Comparison of ENCODE assay signal across 8 cellular contexts in the genomic region with DNA sequence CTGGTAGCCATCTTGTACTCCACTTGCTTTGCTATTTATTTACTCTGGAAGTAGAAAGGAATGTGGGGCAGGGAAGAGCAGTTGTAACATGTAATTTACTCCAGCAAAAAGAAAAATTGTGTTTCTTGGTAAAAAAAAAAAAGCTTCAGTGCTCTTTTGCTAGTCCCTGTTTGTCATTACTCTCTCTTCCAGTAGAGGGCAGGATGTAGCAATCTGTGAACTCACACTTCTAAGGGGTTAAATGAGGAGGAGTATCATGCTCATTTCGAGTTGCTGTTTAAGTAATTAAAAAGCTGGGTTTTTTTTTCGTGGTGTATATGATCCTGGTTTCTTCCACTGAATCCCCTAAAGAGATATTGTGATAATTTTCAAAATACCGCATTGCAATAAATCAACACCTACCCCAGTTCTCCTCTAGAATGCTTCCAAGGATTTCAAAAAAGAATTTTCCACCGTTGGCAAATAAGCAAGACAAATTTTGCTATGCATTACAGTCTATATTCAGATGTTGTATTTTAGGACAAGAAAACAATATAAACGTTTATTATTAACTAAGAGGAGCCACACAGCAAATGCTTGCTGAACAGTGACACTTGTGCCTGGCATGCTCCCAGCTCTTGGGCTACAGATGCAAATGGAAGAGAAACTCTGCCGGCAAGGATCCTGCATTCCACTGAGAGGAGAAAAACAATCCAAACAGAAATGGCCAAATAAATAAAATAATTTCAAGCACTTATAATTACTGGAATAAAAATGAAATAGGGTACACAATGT.
DNase-seq lines count a peak whose midpoint lies in the region; ATAC-seq and TF ChIP-seq lines count a peak whose summit lies in the region.

No MANE protein-coding gene starts in this region.

- no peaks in the 10 kb centered on the region for H3K9me3 ChIP-seq in AG04450 (ENCODE audit: control insufficient read depth, insufficient read depth, low read length)
- no peaks in the 10 kb centered on the region for H3K9me3 ChIP-seq in NT2/D1 (ENCODE audit: insufficient read depth, low read length)
- H3K9me3 ChIP-seq in endodermal cell (ENCODE audit: control insufficient read depth, low read length), result no peaks in the 10 kb centered on the region

- H3K4me1 Mint-ChIP-seq in endodermal cell (peaks cover 48% of the 10 kb centered on the region), nephron progenitor cell (peaks cover 10% of the 10 kb centered on the region)

- DNase-seq in AG04450 (ENCODE audit: low read depth, low spot score) (no peak), HPDE6-E6E7 (ENCODE audit: extremely low spot score) (peak; percentile 11), NT2/D1 (ENCODE audit: low read depth, low spot score) (peak; percentile 47), endodermal cell (no peak), nephron progenitor cell (peak; percentile 34), NK-92 (lab: John Stamatoyannopoulos, UW; ENCODE audit: unreplicated experiment) (no peak)
- no peak for DNase-seq in central memory CD4-positive, alpha-beta T cell

- CTCF ChIA-PET in AG04450 (lab: Charles Lee), result interaction anchor here (0.6 to 1.8 kb wide), 9 partner anchors 10 to 482 kb away, joined by 3 to 10 read pairs (median 3); no protein-coding TSS in a partner anchor

- 66% methylated on average over 5 of the region's 6 CpGs; no CpG with 5 or more reads in 1 of the 2 experiments for WGBS in endodermal cell (ENCODE audit: insufficient coverage in 1 of 2, insufficient read length in 1 of 2), 2 experiments

- H3K36me3 ChIP-seq in NT2/D1 (ENCODE audit: insufficient read depth, insufficient read length, low read length) (no peaks in the 10 kb centered on the region), endodermal cell (ENCODE audit: control insufficient read depth, insufficient read depth, low read length) (no peaks in the 10 kb centered on the region)

- H3K27me3 ChIP-seq in AG04450 (ENCODE audit: control insufficient read depth, insufficient read depth, low read length) (no peaks in the 10 kb centered on the region), NT2/D1 (ENCODE audit: insufficient read depth, insufficient read length) (no peaks in the 10 kb centered on the region), endodermal cell (ENCODE audit: control insufficient read depth, insufficient read depth, low read length, poor library complexity, severe bottlenecking) (peaks cover 18% of the 10 kb centered on the region)

- POLR2A ChIA-PET in AG04450 (lab: Yijun Ruan, JAX), result no interaction called here

- H3K9ac ChIP-seq in NT2/D1 (ENCODE audit: insufficient read length, low read depth) (no peak overlapping the region), endodermal cell (ENCODE audit: extremely low read depth, low read length, poor library complexity, severe bottlenecking) (no peak overlapping the region)

- H3K4me3 ChIP-seq in AG04450 (ENCODE audit: low read depth, low read length), result no peak overlapping the region
- no peak overlapping the region for H3K4me3 ChIP-seq in NT2/D1 (ENCODE audit: insufficient read length, low read depth)
- H3K4me3 ChIP-seq in endodermal cell (ENCODE audit: low read length), result no peak overlapping the region

- H3K27ac ChIP-seq in AG04450 (ENCODE audit: low read depth, low read length), result no peak overlapping the region
- H3K27ac ChIP-seq in endodermal cell (ENCODE audit: low read depth, low read length), result no peak overlapping the region

- H3K27ac Mint-ChIP-seq in endodermal cell (no peak overlapping the region), nephron progenitor cell (no peak overlapping the region)

- H3K27me3 Mint-ChIP-seq in endodermal cell (ENCODE audit: insufficient read depth) (peaks cover 11% of the 10 kb centered on the region), nephron progenitor cell (ENCODE audit: low read depth, poor library complexity) (peaks cover 6% of the 10 kb centered on the region)

- H3K9me3 Mint-ChIP-seq in endodermal cell (no peaks in the 10 kb centered on the region), nephron progenitor cell (no peaks in the 10 kb centered on the region)

- H3K36me3 Mint-ChIP-seq in endodermal cell (ENCODE audit: low read depth) (no peaks in the 10 kb centered on the region), nephron progenitor cell (ENCODE audit: low read depth) (no peaks in the 10 kb centered on the region)

- no peak overlapping the region for H3K4me3 Mint-ChIP-seq in endodermal cell
- no peak overlapping the region for H3K4me3 Mint-ChIP-seq in nephron progenitor cell

- TF ChIP-seq CTCF in AG04450 (IDR thresholded peaks at IDR 0.05; ENCODE audit: low read depth, low read length) (peak; percentile 75), endodermal cell (conservative IDR thresholded peaks at IDR 0.05) (peak; percentile 90), nephron progenitor cell (IDR thresholded peaks at IDR 0.05) (peak; percentile 80)

- peaks cover 2% of the 10 kb centered on the region for H3K4me1 ChIP-seq in NT2/D1 (ENCODE audit: insufficient read depth, insufficient read length)
- peaks cover 9% of the 10 kb centered on the region for H3K4me1 ChIP-seq in endodermal cell (ENCODE audit: control insufficient read depth, insufficient read depth, low read length)

- peak; percentile 88 for ATAC-seq in GM18861 (IDR thresholded peaks at IDR 0.05; ENCODE audit: unreplicated experiment)

Comparison
In these comparisons a context has a peak if more than half of its experiments do, and no peak if none do; other contexts are left out.
1. DNase-seq: peak in HPDE6-E6E7 (single experiment), NT2/D1 (single experiment) and nephron progenitor cell (single experiment); none in AG04450 (single experiment), endodermal cell (single experiment), NK-92 (single experiment) and central memory CD4-positive, alpha-beta T cell (single experiment).
2. Peak in every context shown above with its lines, with median percentiles within 50 percentile points of each other: CTCF ChIP-seq.